In genomic region chr10:71479831-71480230, GRCh38 we compare ENCODE assay signal across 26 cellular contexts.
"Had no signal": no experiment of that assay in that cellular context is flagged by ENCODE, and none has a peak within 500 bp of the region (broad histone marks: within the 10 kb centered on the region; RNA-seq: fewer than 3 reads in every experiment).

No MANE protein-coding gene starts in this region.

- FAIRE-seq: kidney, pancreas, small intestine had no signal

- H3K27ac ChIP-seq: left lung, lower lobe of right lung, pancreas, prostate gland, sigmoid colon, spleen, suprapubic skin, thoracic aorta, tibial artery, upper lobe of right lung, vagina had no signal

- H3K27me3 ChIP-seq: left lung, pancreas, sigmoid colon, spleen, suprapubic skin, upper lobe of right lung, vagina had no signal

- H3K4me1 ChIP-seq: prostate gland had no signal

- H3K9me3 ChIP-seq: left lung, lower lobe of right lung, pancreas, prostate gland, sigmoid colon, spleen, suprapubic skin, thoracic aorta, tibial artery, upper lobe of right lung, vagina had no signal

- H3K36me3 ChIP-seq: left lung, lower lobe of right lung, pancreas, prostate gland, sigmoid colon, spleen, suprapubic skin, thoracic aorta, tibial artery, upper lobe of right lung, vagina had no signal

- H3K4me3 ChIP-seq: left lung, lower lobe of right lung, pancreas, prostate gland, sigmoid colon, spleen, suprapubic skin, thoracic aorta, tibial artery, upper lobe of right lung, vagina had no signal

- ATAC-seq: left colon; left lung; lower lobe of right lung; naive thymus-derived CD8-positive, alpha-beta T cell; pancreas; right cardiac atrium; stimulated activated effector memory CD8-positive, alpha-beta T cell treated with anti-CD3 and anti-CD28 coated beads, Interleukin-12 subunit alpha, Interleukin-12 subunit beta, amount 100 ng/mL, for 72 hours; upper lobe of right lung had no signal

- DNase-seq: hippocampal formation; kidney; left colon; left lung; lower lobe of right lung; mammary epithelial cell; mesenchymal stem cell; naive thymus-derived CD8-positive, alpha-beta T cell; nucleus accumbens; posterior cingulate gyrus; retina; right cardiac atrium; sigmoid colon; small intestine; stimulated activated CD4-positive, alpha-beta T cell treated with anti-CD3 and anti-CD28 coated beads, Interleukin-4, amount 100 ng/mL, for 24 hours; stimulated activated naive CD4-positive, alpha-beta T cell; tibial artery; trophoblast cell; upper lobe of right lung had no signal
